In the genomic region with DNA sequence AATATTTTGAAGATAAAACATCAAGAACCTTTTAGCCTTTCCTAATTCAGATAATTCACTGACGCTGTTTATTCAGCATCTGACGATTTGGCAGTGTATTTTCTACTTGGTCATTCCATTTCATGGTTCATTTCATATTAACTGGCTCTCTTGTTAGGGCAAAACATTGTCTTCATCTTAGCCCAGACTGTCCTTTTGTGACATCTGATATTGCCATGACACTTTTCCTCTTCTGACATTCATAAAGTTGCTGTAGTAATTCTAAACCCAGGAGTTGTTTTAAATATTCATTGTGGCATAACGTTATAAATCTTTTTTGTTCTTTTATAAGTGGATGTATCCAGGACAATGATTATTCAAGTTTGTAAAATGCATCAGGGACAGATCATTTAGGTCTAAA, we compare ENCODE assay signal across 8 cellular contexts. TPM values are rescaled to one million over a fixed set of nuclear protein-coding genes. Genes with fewer than 3 reads are reported as not detected.
DNase-seq lines count a peak whose midpoint lies in the region; ATAC-seq and TF ChIP-seq lines count a peak whose summit lies in the region.
"Had no signal": no experiment of that assay in that cellular context is flagged by ENCODE, and none has a peak within 500 bp of the region (broad histone marks: within the 10 kb centered on the region; RNA-seq: fewer than 3 reads in every experiment).

No MANE protein-coding gene starts in this region.

- no peaks in the 10 kb centered on the region for H3K36me3 ChIP-seq in IMR-90 (ENCODE audit: control insufficient read depth, insufficient read depth, low read length)

- H3K4me3 ChIP-seq in IMR-90 (ENCODE audit: insufficient read depth, low read depth, low read length), result no peak overlapping the region

- H3K4me3 Mint-ChIP-seq in activated naive CD8-positive, alpha-beta T cell treated with anti-CD3 and anti-CD28 coated beads, Interleukin-2, amount 10 ng/mL, durations not matched to agents 7 days and 5 days, result peak overlapping the region; percentile 42
- peak overlapping the region; percentile 89 to 98 (median 95) for H3K4me3 Mint-ChIP-seq in nephron

- no peaks in the 10 kb centered on the region for H3K9me3 Mint-ChIP-seq in activated naive CD8-positive, alpha-beta T cell treated with anti-CD3 and anti-CD28 coated beads, Interleukin-2, amount 10 ng/mL, durations not matched to agents 7 days and 5 days
- no peaks in the 10 kb centered on the region for H3K9me3 Mint-ChIP-seq in nephron

- H3K56ac ChIP-seq in IMR-90 (ENCODE audit: extremely low read depth, insufficient read depth, low read length), result no peak overlapping the region

- no peak overlapping the region for H2BK120ac ChIP-seq in IMR-90 (ENCODE audit: low read depth, low read length)

- BruUV-seq in IMR-90 (replicated peaks; lab: Mats Ljungman, UMichigan), result TSS peak; percentile 60

- ATAC-seq in IMR-90 (ENCODE audit: low read depth), result no peak
- no peak for ATAC-seq in activated naive CD8-positive, alpha-beta T cell treated with anti-CD3 and anti-CD28 coated beads, Interleukin-2, amount 10 ng/mL, durations not matched to agents 7 days and 5 days (ENCODE audit: low read depth)
- no peak for ATAC-seq in left colon

- no peak overlapping the region for H4K5ac ChIP-seq in IMR-90 (ENCODE audit: low read depth, low read length)

- TF ChIP-seq RAD21 in IMR-90 (IDR thresholded peaks at IDR 0.05; ENCODE audit: low read length), result no peak

- POLR2A ChIA-PET in IMR-90 (lab: Charles Lee; ENCODE audit: unreplicated experiment), result no interaction called here
- POLR2A ChIA-PET in activated naive CD8-positive, alpha-beta T cell treated with anti-CD3 and anti-CD28 coated beads, Interleukin-2, amount 10 ng/mL, durations not matched to agents 7 days and 5 days (lab: Charles Lee), result no interaction called here

- H2AFZ ChIP-seq in IMR-90 (replicated peaks; ENCODE audit: low read length, poor library complexity), result no peak overlapping the region

- WGBS in IMR-90 (ENCODE audit: extremely low coverage in 2 of 2, insufficient read length in 1 of 2), 2 experiments, result no CpG with 5 or more reads among the region's 3 CpGs

- no peak for TF ChIP-seq CTCF in IMR-90 (conservative IDR thresholded peaks at IDR 0.05; ENCODE audit: low read depth, low read length)
- TF ChIP-seq CTCF in nephron (IDR thresholded peaks at IDR 0.05; ENCODE audit: unreplicated experiment in 3 of 3), result no peak

- H3K79me1 ChIP-seq in IMR-90 (ENCODE audit: low read depth in 1 of 2, low read length in 2 of 2), result peaks cover 19 to 47% of the 10 kb centered on the region in 2 experiments

- no peak overlapping the region for H3K18ac ChIP-seq in IMR-90 (ENCODE audit: low read depth, low read length)

- no peaks in the 10 kb centered on the region for H3K4me1 ChIP-seq in IMR-90 (ENCODE audit: control insufficient read depth, insufficient read depth, low read length)

- no peak overlapping the region for H2AK5ac ChIP-seq in IMR-90 (ENCODE audit: low read depth, low read length)

- H2BK5ac ChIP-seq in IMR-90 (ENCODE audit: low read depth, low read length, poor library complexity, severe bottlenecking), result no peak overlapping the region

- peak; percentile 31 for DNase-seq in Caki2 (ENCODE audit: low read depth)
- no peak for DNase-seq in IMR-90
- DNase-seq in activated naive CD8-positive, alpha-beta T cell treated with anti-CD3 and anti-CD28 coated beads, Interleukin-2, amount 10 ng/mL, durations not matched to agents 7 days and 5 days, result no peak
- DNase-seq in left colon, result no peak
- DNase-seq in NCI-H345 treated with DMSO at 0.1 percent for 48 hours (lab: John Stamatoyannopoulos, UW; ENCODE audit: unreplicated experiment), result no peak
- no peak for DNase-seq in iPS-NIHi11 (ENCODE audit: low spot score)
- DNase-seq: activated gamma-delta T cell had no signal

- intact Hi-C loops in IMR-90 (cut with micrococcal nuclease), result loop anchor here (5.0 kb wide), 3 partner anchors 265 to 315 kb away; partner anchors contain the start of gene LHFPL2
- intact Hi-C loops in left colon (cut with DNase I, micrococcal nuclease), result no loop called here

- H3K4ac ChIP-seq in IMR-90 (ENCODE audit: low read depth, low read length), result no peak overlapping the region

- H3K9ac ChIP-seq in IMR-90 (ENCODE audit: low read depth, low read length), result no peak overlapping the region

- peaks cover 30% of the 10 kb centered on the region for H3K4me1 Mint-ChIP-seq in activated naive CD8-positive, alpha-beta T cell treated with anti-CD3 and anti-CD28 coated beads, Interleukin-2, amount 10 ng/mL, durations not matched to agents 7 days and 5 days
- peaks cover 32% of the 10 kb centered on the region for H3K4me1 Mint-ChIP-seq in nephron

- no peaks in the 10 kb centered on the region for H3K9me3 ChIP-seq in IMR-90 (ENCODE audit: control insufficient read depth, insufficient read depth, low read length)

- no peaks in the 10 kb centered on the region for H3K27me3 Mint-ChIP-seq in activated naive CD8-positive, alpha-beta T cell treated with anti-CD3 and anti-CD28 coated beads, Interleukin-2, amount 10 ng/mL, durations not matched to agents 7 days and 5 days
- H3K27me3 Mint-ChIP-seq in nephron (ENCODE audit: low read depth), result no peaks in the 10 kb centered on the region

- peaks cover 9% of the 10 kb centered on the region for H3K9me1 ChIP-seq in IMR-90 (ENCODE audit: insufficient read depth, low read length)

- no peak overlapping the region for H3K23ac ChIP-seq in IMR-90 (ENCODE audit: low read depth, low read length)

- no peak for TF ChIP-seq POLR2A in IMR-90 (IDR thresholded peaks at IDR 0.05; ENCODE audit: low read depth, low read length)

- no peak overlapping the region for H2BK20ac ChIP-seq in IMR-90 (ENCODE audit: low read depth, low read length)

- no peak overlapping the region for H3K27ac ChIP-seq in IMR-90 (ENCODE audit: insufficient read depth, low read length)

- CTCF ChIA-PET in IMR-90 (lab: Yijun Ruan, JAX), result no interaction called here

- peaks cover 2% of the 10 kb centered on the region for H3K36me3 Mint-ChIP-seq in activated naive CD8-positive, alpha-beta T cell treated with anti-CD3 and anti-CD28 coated beads, Interleukin-2, amount 10 ng/mL, durations not matched to agents 7 days and 5 days
- H3K36me3 Mint-ChIP-seq in nephron (ENCODE audit: low read depth), result peaks cover 8% of the 10 kb centered on the region

- in situ Hi-C loops in Caki2 (cut with HindIII; ENCODE audit: low pct_unique_long_range_greater_than_20kb, low sequenced_read_pairs) (no loop called here), IMR-90 (cut with MboI; ENCODE audit: low sequenced_read_pairs) (no loop called here)

- peaks cover under 1% of the 10 kb centered on the region for H4K20me1 ChIP-seq in IMR-90 (ENCODE audit: insufficient read depth, low read length)

- H2AK9ac ChIP-seq in IMR-90 (replicated peaks; ENCODE audit: low read depth, low read length, poor library complexity), result no peak overlapping the region

- H3K14ac ChIP-seq in IMR-90 (replicated peaks; ENCODE audit: low read depth, low read length), result no peak overlapping the region

- H3K4me2 ChIP-seq in IMR-90 (ENCODE audit: low read depth, low read length), result peak overlapping the region; percentile 31

- dilution Hi-C loops in IMR-90 (cut with HindIII; ENCODE audit: low sequenced_read_pairs, unreplicated experiment), result no loop called here

- no peak overlapping the region for H4K91ac ChIP-seq in IMR-90 (ENCODE audit: insufficient read depth, low read depth, low read length)

- H3K27me3 ChIP-seq in IMR-90 (ENCODE audit: control insufficient read depth, insufficient read depth, low read length), result no peaks in the 10 kb centered on the region

- H4K8ac ChIP-seq in IMR-90 (ENCODE audit: low read depth in 2 of 2, low read length in 2 of 2), result no peak overlapping the region

- H3K27ac Mint-ChIP-seq in activated naive CD8-positive, alpha-beta T cell treated with anti-CD3 and anti-CD28 coated beads, Interleukin-2, amount 10 ng/mL, durations not matched to agents 7 days and 5 days, result no peak overlapping the region
- H3K27ac Mint-ChIP-seq in nephron, result peak overlapping the region; percentile 54 to 96 (median 79)

- H2BK15ac ChIP-seq in IMR-90 (ENCODE audit: low read depth, low read length), result no peak overlapping the region

TF ChIP-seq in IMR-90, 13 proteins besides CTCF, POLR2A, EP300 and RAD21:
- no peak for TF ChIP-seq NFE2L2 (IDR thresholded peaks at IDR 0.05; ENCODE audit: low read depth, low read length)
- TF ChIP-seq BHLHE40 (IDR thresholded peaks at IDR 0.05; ENCODE audit: low read depth, low read length), result no peak

RNA-seq across cellular contexts. Expression of gene SCAMP1, which starts 1.8 kb away (rescaled TPM):
- 23.3 and 26.6 TPM in 2 replicates for total RNA-seq in Caki2 (2014; rRNA removed; shearing (Covaris generic); ENCODE audit: low replicate concordance)
- total RNA-seq in IMR-90 (2012; rRNA removed) (89.4 and 114 TPM in 2 replicates), left colon (10 to 100 TPM; 33.2 to 38.5 TPM)
- 10.0 and 13.5 TPM in 2 replicates for polyA plus RNA-seq in IMR-90 (2012; rRNA removed)
- 2.9 and 4.6 TPM in 2 replicates for polyA plus RNA-seq in IMR-90 (2012; cell fraction: cytosol; rRNA removed)
- polyA plus RNA-seq in IMR-90 (2012; cell fraction: nucleus; rRNA removed; ENCODE audit: low replicate concordance), result 0.83 and 8.5 TPM in 2 replicates
- total RNA-seq in activated naive CD8-positive, alpha-beta T cell treated with anti-CD3 and anti-CD28 coated beads, Interleukin-2, amount 10 ng/mL, durations not matched to agents 7 days and 5 days, result 10 to 100 TPM; 22.2 to 23.5 TPM
